ENCODE assay signal across 8 cellular contexts in the genomic region with DNA sequence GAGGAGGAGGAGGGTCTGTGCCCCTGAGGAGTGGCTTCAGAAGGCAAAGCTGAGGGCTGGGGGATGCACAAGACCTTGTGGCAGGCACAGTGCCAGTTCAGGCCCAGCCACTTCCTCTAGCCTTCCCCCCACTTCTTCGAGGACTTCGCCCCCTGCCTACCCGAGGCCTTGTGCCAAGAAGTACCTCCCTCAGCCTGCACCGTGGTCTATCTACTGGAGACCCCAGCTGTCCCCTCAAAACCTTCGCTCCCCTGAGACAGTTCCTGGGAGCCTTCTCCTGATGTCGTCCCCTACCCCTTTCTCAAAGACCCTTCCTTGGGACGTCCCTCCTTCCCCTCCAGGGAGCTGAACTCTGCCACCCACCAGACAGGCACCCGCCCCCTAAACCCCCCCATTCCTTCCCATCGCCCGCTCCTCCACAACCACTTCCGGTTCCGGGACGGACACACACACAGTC. TPM values are rescaled to one million over a fixed set of nuclear protein-coding genes. Genes with fewer than 3 reads are reported as not detected.
DNase-seq lines count a peak whose midpoint lies in the region; ATAC-seq and FAIRE-seq lines count a peak whose summit lies in the region.

No MANE protein-coding gene starts in this region.

- DNase-seq in CD1c-positive myeloid dendritic cell (ENCODE audit: extremely low spot score) (peak; percentile 21), NAMALWA (ENCODE audit: low spot score) (peak; percentile 82), iPS DF 6.9 (ENCODE audit: low read depth, low spot score) (peak; percentile 67), small intestine (peak; percentile 78), AG20443 (ENCODE audit: low spot score) (no peak)

- no peak for FAIRE-seq in small intestine (lab: Jason Lieb, UNC)

- H3K27ac ChIP-seq in angular gyrus (ENCODE audit: low read depth, low read length), result peak overlapping the region; percentile 98
- no peak overlapping the region for H3K27ac ChIP-seq in iPS DF 6.9 (ENCODE audit: low read length)
- peak overlapping the region; percentile 91 to 95 for H3K27ac ChIP-seq in small intestine (ENCODE audit: low read depth in 1 of 2, low read length in 1 of 2)

- no peaks in the 10 kb centered on the region for H3K9me3 ChIP-seq in iPS DF 6.9 (ENCODE audit: control insufficient read depth, insufficient read depth, low read length)
- no peaks in the 10 kb centered on the region for H3K9me3 ChIP-seq in small intestine (ENCODE audit: control insufficient read depth, low read depth)

- ATAC-seq in GM21367 (IDR thresholded peaks at IDR 0.05; ENCODE audit: unreplicated experiment) (peak; percentile 23), GM21737 (IDR thresholded peaks at IDR 0.05; ENCODE audit: unreplicated experiment) (no peak)

- peak overlapping the region; percentile 94 for H3K4me3 ChIP-seq in iPS DF 6.9 (ENCODE audit: low read length)
- H3K4me3 ChIP-seq in small intestine (ENCODE audit: low read depth in 1 of 2, low read length in 2 of 2), result peak overlapping the region; percentile 81 to 92

- H3K4me1 ChIP-seq in iPS DF 6.9 (ENCODE audit: control insufficient read depth, insufficient read depth, low read length), result no peaks in the 10 kb centered on the region
- H3K4me1 ChIP-seq in small intestine (ENCODE audit: control insufficient read depth in 2 of 2, insufficient read depth in 1 of 2, low read depth in 1 of 2, low read length in 1 of 2), result peaks cover 0 to 11% of the 10 kb centered on the region in 2 donors

- no CpG with 5 or more reads among the region's 13 CpGs for WGBS in iPS DF 6.9 (ENCODE audit: insufficient coverage, insufficient read length)
- WGBS in small intestine, 3 donors, result 0 to 1% (median 0%) methylated on average over 13 of the region's 13 CpGs

- no peaks in the 10 kb centered on the region for H3K36me3 ChIP-seq in iPS DF 6.9 (ENCODE audit: control insufficient read depth, insufficient read depth, low read length)
- peaks cover under 1 to 5% of the 10 kb centered on the region in 2 donors for H3K36me3 ChIP-seq in small intestine (ENCODE audit: control insufficient read depth in 2 of 2, insufficient read depth in 2 of 2, low read length in 2 of 2)

- no peaks in the 10 kb centered on the region for H3K27me3 ChIP-seq in iPS DF 6.9 (ENCODE audit: control insufficient read depth, insufficient read depth, low read length)
- H3K27me3 ChIP-seq in small intestine (ENCODE audit: control insufficient read depth in 2 of 2, insufficient read depth in 2 of 2, low read length in 2 of 2), result no peaks in the 10 kb centered on the region

RNA-seq across cellular contexts. Expression of a gene that starts 0.6 kb away (rescaled TPM):
- polyA plus RNA-seq in small intestine, result 10 to 100 TPM; 26.2 to 38.2 (median 31.0) TPM

RNA-seq across cellular contexts. Expression of a gene that starts 12.0 kb away (rescaled TPM):
- polyA plus RNA-seq in small intestine, result 1 to 10 TPM in 1 of 3 donors, not detected in 2; 3.4 TPM

RNA-seq across cellular contexts. Expression of a gene that starts 25.7 kb away (rescaled TPM):
- polyA plus RNA-seq in small intestine, result 10 to 100 TPM; 29.3 to 30.9 (median 30.0) TPM

RNA-seq across cellular contexts. Expression of a gene that starts 35.3 kb away (rescaled TPM):
- polyA plus RNA-seq in small intestine, result 10 to 100 TPM; 30.5 to 49.3 (median 31.8) TPM

RNA-seq across cellular contexts. Expression of a gene that starts 41.3 kb away (rescaled TPM):
- polyA plus RNA-seq in small intestine, result 1 to 10 TPM; 2.6 to 5.9 (median 4.5) TPM
